19 cellular contexts compared by ENCODE assay signal in genomic region chr6:47697925-47698324, GRCh38. TPM values are rescaled to one million over a fixed set of nuclear protein-coding genes. Genes with fewer than 3 reads are reported as not detected.
"Had no signal": no experiment of that assay in that cellular context is flagged by ENCODE, and none has a peak within 500 bp of the region (broad histone marks: within the 10 kb centered on the region; RNA-seq: fewer than 3 reads in every experiment).

No MANE protein-coding gene starts in this region.

- H3K27me3 ChIP-seq: body of pancreas, gastrocnemius medialis, left lung had no signal

- H3K36me3 Mint-ChIP-seq: activated naive CD4-positive, alpha-beta T cell treated with anti-CD3 and anti-CD28 coated beads, Interleukin-2, amount 50 U/mL, for 72 hours; stimulated activated effector memory CD8-positive, alpha-beta T cell treated with anti-CD3 and anti-CD28 coated beads, Interleukin-12 subunit alpha, Interleukin-12 subunit beta, amount 100 ng/mL, for 72 hours had no signal

- H3K9me3 ChIP-seq: body of pancreas, gastrocnemius medialis, left lung, prostate gland had no signal

- H3K27ac Mint-ChIP-seq: activated CD4-positive, alpha-beta T cell treated with anti-CD3 and anti-CD28 coated beads, Interleukin-2, amount 10 ng/mL, durations not matched to agents 24 days and 14 days; activated naive CD4-positive, alpha-beta T cell treated with anti-CD3 and anti-CD28 coated beads, Interleukin-2, amount 50 U/mL, for 72 hours; activated T-cell treated with anti-CD3 and anti-CD28 coated beads, Interleukin-2, amount 50 U/mL, for 72 hours; effector memory CD8-positive, alpha-beta T cell; nephron progenitor cell; stimulated activated effector memory CD8-positive, alpha-beta T cell treated with anti-CD3 and anti-CD28 coated beads, Interleukin-12 subunit alpha, Interleukin-12 subunit beta, amount 100 ng/mL, for 72 hours had no signal

- H3K9me3 Mint-ChIP-seq: activated CD4-positive, alpha-beta T cell treated with anti-CD3 and anti-CD28 coated beads, Interleukin-2, amount 10 ng/mL, durations not matched to agents 24 days and 14 days; activated naive CD4-positive, alpha-beta T cell treated with anti-CD3 and anti-CD28 coated beads, Interleukin-2, amount 50 U/mL, for 72 hours; activated T-cell treated with anti-CD3 and anti-CD28 coated beads, Interleukin-2, amount 50 U/mL, for 72 hours; effector memory CD8-positive, alpha-beta T cell; nephron progenitor cell; stimulated activated effector memory CD8-positive, alpha-beta T cell treated with anti-CD3 and anti-CD28 coated beads, Interleukin-12 subunit alpha, Interleukin-12 subunit beta, amount 100 ng/mL, for 72 hours had no signal

- H3K4me3 Mint-ChIP-seq: activated CD4-positive, alpha-beta T cell treated with anti-CD3 and anti-CD28 coated beads, Interleukin-2, amount 10 ng/mL, durations not matched to agents 24 days and 14 days; activated T-cell treated with anti-CD3 and anti-CD28 coated beads, Interleukin-2, amount 50 U/mL, for 72 hours; effector memory CD8-positive, alpha-beta T cell; nephron progenitor cell; stimulated activated effector memory CD8-positive, alpha-beta T cell treated with anti-CD3 and anti-CD28 coated beads, Interleukin-12 subunit alpha, Interleukin-12 subunit beta, amount 100 ng/mL, for 72 hours had no signal

- H3K4me1 Mint-ChIP-seq: stimulated activated effector memory CD8-positive, alpha-beta T cell treated with anti-CD3 and anti-CD28 coated beads, Interleukin-12 subunit alpha, Interleukin-12 subunit beta, amount 100 ng/mL, for 72 hours had no signal

- DNase-seq: activated CD4-positive, alpha-beta T cell treated with anti-CD3 and anti-CD28 coated beads, Interleukin-2, amount 10 ng/mL, durations not matched to agents 24 days and 14 days; activated CD4-positive, CD25-positive, alpha-beta regulatory T cell; activated CD8-positive, alpha-beta memory T cell treated with anti-CD3 and anti-CD28 coated beads, Interleukin-2, amount 50 U/mL, for 48 hours; activated gamma-delta T cell; amniotic stem cell; body of pancreas; cerebellar nuclear complex; effector memory CD8-positive, alpha-beta T cell; gastrocnemius medialis; kidney; left lung; nephron progenitor cell; stimulated activated CD4-positive, alpha-beta T cell treated with anti-CD3 and anti-CD28 coated beads, Interleukin-2, amount 100 ng/mL, for 24 hours had no signal

- H3K4me3 ChIP-seq: body of pancreas, gastrocnemius medialis, left lung, prostate gland had no signal

- H3K27ac ChIP-seq: body of pancreas, gastrocnemius medialis, left lung, prostate gland had no signal

- H3K36me3 ChIP-seq: gastrocnemius medialis, left lung, prostate gland had no signal

- H3K4me1 ChIP-seq: body of pancreas, gastrocnemius medialis, left lung, prostate gland had no signal

RNA-seq across cellular contexts. Expression of gene ADGRF4, which starts 0.5 kb away (rescaled TPM):
- total RNA-seq: activated CD4-positive, alpha-beta T cell treated with anti-CD3 and anti-CD28 coated beads, Interleukin-2, amount 10 ng/mL, durations not matched to agents 24 days and 14 days; activated naive CD4-positive, alpha-beta T cell treated with anti-CD3 and anti-CD28 coated beads, Interleukin-2, amount 50 U/mL, for 72 hours; activated T-cell treated with anti-CD3 and anti-CD28 coated beads, Interleukin-2, amount 50 U/mL, for 72 hours; body of pancreas; kidney; sciatic nerve; T-helper 2 cell treated with Interferon-gamma antibody and Interleukin-4, amounts not matched to agents 100 ng/mL and 5 ng/mL, for 36 hours had no signal
